Comparison of ENCODE assay signal across 27 cellular contexts in genomic region chr11:74909363-74909762, GRCh38. TPM values are rescaled to one million over a fixed set of nuclear protein-coding genes. Genes with fewer than 3 reads are reported as not detected.
DNase-seq lines count a peak whose midpoint lies in the region; ATAC-seq and TF ChIP-seq lines count a peak whose summit lies in the region.
"Had no signal": no experiment of that assay in that cellular context is flagged by ENCODE, and none has a peak within 500 bp of the region (broad histone marks: within the 10 kb centered on the region; RNA-seq: fewer than 3 reads in every experiment).

No MANE protein-coding gene starts in this region.

- intact Hi-C loops in activated B cell treated with CpG ODN at 0.5 μM for 24 hours (cut with micrococcal nuclease): no loop called here

- ATAC-seq in GM18502 (IDR thresholded peaks at IDR 0.05; ENCODE audit: poor library complexity, unreplicated experiment) (peak; percentile 49), HG03565 (IDR thresholded peaks at IDR 0.05; ENCODE audit: unreplicated experiment) (peak; percentile 48), activated B cell treated with CpG ODN at 0.5 μM for 24 hours (ENCODE audit: low read depth) (no peak), HG03108 (IDR thresholded peaks at IDR 0.05; ENCODE audit: unreplicated experiment) (no peak), GM19463 (IDR thresholded peaks at IDR 0.05; ENCODE audit: unreplicated experiment) (no peak)
- no peak for ATAC-seq in stimulated activated effector memory CD8-positive, alpha-beta T cell treated with anti-CD3 and anti-CD28 coated beads, Interleukin-12 subunit alpha, Interleukin-12 subunit beta, amount 100 ng/mL, for 72 hours
- ATAC-seq: right cardiac atrium; stimulated activated naive CD8-positive, alpha-beta T cell treated with anti-CD3 and anti-CD28 coated beads, Interleukin-15, Interleukin-2, amounts not matched to agents 100 U/mL and 50 U/mL, for 24 hours had no signal

- TF ChIP-seq CTCF in activated B cell treated with CpG ODN at 0.5 μM for 24 hours (IDR thresholded peaks at IDR 0.05): no peak

- POLR2A ChIA-PET in activated B cell treated with CpG ODN at 0.5 μM for 24 hours (lab: Charles Lee): no interaction called here

- H3K4me3 Mint-ChIP-seq in activated B cell treated with CpG ODN at 0.5 μM for 24 hours: peak overlapping the region; percentile 39
- H3K4me3 Mint-ChIP-seq in stimulated activated effector memory CD8-positive, alpha-beta T cell treated with anti-CD3 and anti-CD28 coated beads, Interleukin-12 subunit alpha, Interleukin-12 subunit beta, amount 100 ng/mL, for 72 hours: no peak overlapping the region
- H3K4me3 Mint-ChIP-seq: activated naive CD4-positive, alpha-beta T cell treated with anti-CD3 and anti-CD28 coated beads, Interleukin-2, amount 10 ng/mL, durations not matched to agents 7 days and 5 days; H9; mesothelial cell of epicardium; nephron progenitor cell had no signal

- H3K9me3 Mint-ChIP-seq in activated B cell treated with CpG ODN at 0.5 μM for 24 hours: no peaks in the 10 kb centered on the region
- no peaks in the 10 kb centered on the region for H3K9me3 Mint-ChIP-seq in stimulated activated effector memory CD8-positive, alpha-beta T cell treated with anti-CD3 and anti-CD28 coated beads, Interleukin-12 subunit alpha, Interleukin-12 subunit beta, amount 100 ng/mL, for 72 hours
- H3K9me3 Mint-ChIP-seq: activated naive CD4-positive, alpha-beta T cell treated with anti-CD3 and anti-CD28 coated beads, Interleukin-2, amount 10 ng/mL, durations not matched to agents 7 days and 5 days; H9; nephron progenitor cell had no signal

- H3K4me1 Mint-ChIP-seq in activated B cell treated with CpG ODN at 0.5 μM for 24 hours: peaks cover 25% of the 10 kb centered on the region
- no peaks in the 10 kb centered on the region for H3K4me1 Mint-ChIP-seq in stimulated activated effector memory CD8-positive, alpha-beta T cell treated with anti-CD3 and anti-CD28 coated beads, Interleukin-12 subunit alpha, Interleukin-12 subunit beta, amount 100 ng/mL, for 72 hours
- H3K4me1 Mint-ChIP-seq: activated naive CD4-positive, alpha-beta T cell treated with anti-CD3 and anti-CD28 coated beads, Interleukin-2, amount 10 ng/mL, durations not matched to agents 7 days and 5 days; H9; mesothelial cell of epicardium; nephron progenitor cell had no signal

- no peaks in the 10 kb centered on the region for H3K27me3 Mint-ChIP-seq in activated B cell treated with CpG ODN at 0.5 μM for 24 hours
- H3K27me3 Mint-ChIP-seq: activated naive CD4-positive, alpha-beta T cell treated with anti-CD3 and anti-CD28 coated beads, Interleukin-2, amount 10 ng/mL, durations not matched to agents 7 days and 5 days had no signal

- DNase-seq in activated B cell treated with CpG ODN at 0.5 μM for 24 hours: no peak
- DNase-seq in stimulated activated effector memory CD8-positive, alpha-beta T cell treated with anti-CD3 and anti-CD28 coated beads, Interleukin-12 subunit alpha, Interleukin-12 subunit beta, amount 100 ng/mL, for 72 hours (ENCODE audit: low spot score in 2 of 2): no peak
- no peak for DNase-seq in GF-D8 (lab: John Stamatoyannopoulos, UW)
- DNase-seq: activated naive CD4-positive, alpha-beta T cell treated with anti-CD3 and anti-CD28 coated beads, Interleukin-2, amount 10 ng/mL, durations not matched to agents 7 days and 5 days; amniotic stem cell; brain microvascular endothelial cell; Calu3; DMS79 treated with DMSO at 0.1 percent for 48 hours; H9; KBM-7; left ventricle myocardium inferior; MG63; NCI-H1417 treated with DMSO at 0.1 percent for 48 hours; NCI-H2081; NCI-H226; NCI-H748 treated with DMSO at 0.1 percent for 48 hours; nephron progenitor cell; right cardiac atrium; RPMI8226; stimulated activated CD4-positive, alpha-beta T cell treated with anti-CD3 and anti-CD28 coated beads, Interleukin-4, amount 100 ng/mL, for 4 hours; stimulated activated naive CD8-positive, alpha-beta T cell treated with anti-CD3 and anti-CD28 coated beads, Interleukin-15, Interleukin-2, amounts not matched to agents 100 U/mL and 50 U/mL, for 24 hours; testis had no signal

- CTCF ChIA-PET in activated B cell treated with CpG ODN at 0.5 μM for 24 hours (lab: Charles Lee): interaction anchor here (1.6 to 1.7 kb wide), 2 partner anchors 20 to 21 kb away, joined by 4 to 5 read pairs; no protein-coding TSS in a partner anchor

- peak overlapping the region; percentile 70 for H3K27ac Mint-ChIP-seq in activated B cell treated with CpG ODN at 0.5 μM for 24 hours
- peak overlapping the region; percentile 21 for H3K27ac Mint-ChIP-seq in stimulated activated effector memory CD8-positive, alpha-beta T cell treated with anti-CD3 and anti-CD28 coated beads, Interleukin-12 subunit alpha, Interleukin-12 subunit beta, amount 100 ng/mL, for 72 hours
- H3K27ac Mint-ChIP-seq: activated naive CD4-positive, alpha-beta T cell treated with anti-CD3 and anti-CD28 coated beads, Interleukin-2, amount 10 ng/mL, durations not matched to agents 7 days and 5 days; H9; mesothelial cell of epicardium had no signal

- peaks cover 85% of the 10 kb centered on the region for H3K36me3 Mint-ChIP-seq in activated B cell treated with CpG ODN at 0.5 μM for 24 hours (ENCODE audit: low read depth)
- peaks cover 7% of the 10 kb centered on the region for H3K36me3 Mint-ChIP-seq in stimulated activated effector memory CD8-positive, alpha-beta T cell treated with anti-CD3 and anti-CD28 coated beads, Interleukin-12 subunit alpha, Interleukin-12 subunit beta, amount 100 ng/mL, for 72 hours

RNA-seq across cellular contexts. Expression of gene XRRA1, which starts 39.5 kb away (rescaled TPM):
- 40.0 and 50.5 TPM in 2 replicates for total RNA-seq in activated B cell treated with CpG ODN at 0.5 μM for 24 hours

RNA-seq across cellular contexts. Expression of gene SPCS2, which starts 39.7 kb away (rescaled TPM):
- total RNA-seq in activated B cell treated with CpG ODN at 0.5 μM for 24 hours: 129 and 138 TPM in 2 replicates

Comparison
In these comparisons a context has a peak if more than half of its experiments do, and no peak if none do; other contexts are left out.
1. ATAC-seq: peak in GM18502 (single experiment) and HG03565 (single experiment); none in activated B cell treated with CpG ODN at 0.5 μM for 24 hours (single experiment), stimulated activated effector memory CD8-positive, alpha-beta T cell treated with anti-CD3 and anti-CD28 coated beads, Interleukin-12 subunit alpha, Interleukin-12 subunit beta, amount 100 ng/mL, for 72 hours (single experiment), HG03108 (single experiment) and GM19463 (single experiment).